In genomic region chr1:183753464-183753891, GRCh38 we compare ENCODE assay signal across 1 cellular context.
TF ChIP-seq lines count a peak whose summit lies in the region.

No MANE protein-coding gene starts in this region.

TF ChIP-seq in HepG2, 621 proteins besides CTCF, POLR2A, EP300 and RAD21 (continued from another document and continues in another):
- TF ChIP-seq ZNF18 (CRISPR knock-in tag; IDR thresholded peaks at IDR 0.05; ENCODE audit: insufficient replicate concordance), result no peak
- TF ChIP-seq HNRNPLL (IDR thresholded peaks at IDR 0.05; ENCODE audit: low read depth, low read length, poor library complexity, severe bottlenecking), result no peak
- TF ChIP-seq FOXK1 (CRISPR knock-in tag; IDR thresholded peaks at IDR 0.05; ENCODE audit: borderline replicate concordance, low read depth), result peak; percentile 98
- 0 out of 2 replicates have a peak, but pooled peaks have one; percentile 60 for TF ChIP-seq ZNF614 (CRISPR knock-in tag; IDR thresholded peaks at IDR 0.05; ENCODE audit: borderline replicate concordance)
- TF ChIP-seq SUZ12 (IDR thresholded peaks at IDR 0.05; ENCODE audit: low read depth, low read length), result no peak
- TF ChIP-seq TBP (CRISPR knock-in tag; IDR thresholded peaks at IDR 0.05), result no peak
- peak; percentile 94 for TF ChIP-seq TBL1XR1 (IDR thresholded peaks at IDR 0.05; ENCODE audit: borderline replicate concordance, low read length, partially characterized antibody)
- TF ChIP-seq USF2 (IDR thresholded peaks at IDR 0.05; ENCODE audit: low read depth, low read length), result no peak
- TF ChIP-seq USF2 (CRISPR knock-in tag; IDR thresholded peaks at IDR 0.05; ENCODE audit: borderline replicate concordance), result no peak
- TF ChIP-seq ZNF660 (CRISPR knock-in tag; IDR thresholded peaks at IDR 0.05; ENCODE audit: borderline replicate concordance, low read depth), result no peak
- no peak for TF ChIP-seq PRPF4 (IDR thresholded peaks at IDR 0.05; ENCODE audit: low read depth, low read length, poor library complexity, severe bottlenecking)
- TF ChIP-seq RARA (CRISPR knock-in tag; IDR thresholded peaks at IDR 0.05), result peak; percentile 90
- TF ChIP-seq GATAD2A (CRISPR knock-in tag; IDR thresholded peaks at IDR 0.05), result peak; percentile 53; the same call in 1 of the 2 replicates
- TF ChIP-seq TAF1 (CRISPR knock-in tag; IDR thresholded peaks at IDR 0.05), result no peak
- no peak for TF ChIP-seq KLF13 (CRISPR knock-in tag; IDR thresholded peaks at IDR 0.05)
- no peak for TF ChIP-seq PLRG1 (conservative IDR thresholded peaks at IDR 0.05)
- no peak for TF ChIP-seq ELF4 (CRISPR knock-in tag; IDR thresholded peaks at IDR 0.05; ENCODE audit: borderline replicate concordance)
- no peak for TF ChIP-seq NR2C2 (CRISPR knock-in tag; IDR thresholded peaks at IDR 0.05; ENCODE audit: borderline replicate concordance)
- no peak for TF ChIP-seq ARNT2 (CRISPR knock-in tag; IDR thresholded peaks at IDR 0.05; ENCODE audit: low read depth)
- TF ChIP-seq NFIC (IDR thresholded peaks at IDR 0.05; ENCODE audit: low read length), result peak; percentile 67; the same call in 1 of the 2 replicates
- no peak for TF ChIP-seq ZNF891 (CRISPR knock-in tag; IDR thresholded peaks at IDR 0.05)
- no peak for TF ChIP-seq FOXA1 (IDR thresholded peaks at IDR 0.05)
- TF ChIP-seq FOXA1 (CRISPR knock-in tag; IDR thresholded peaks at IDR 0.05), result peak; percentile 43; the same call in 1 of the 2 replicates
- peak; percentile 46; the same call in 1 of the 2 replicates for TF ChIP-seq SAP130 (CRISPR knock-in tag; IDR thresholded peaks at IDR 0.05; ENCODE audit: low read depth)
- TF ChIP-seq SP140L (CRISPR knock-in tag; IDR thresholded peaks at IDR 0.05; ENCODE audit: borderline replicate concordance), result no peak
- peak; percentile 53; the same call in 1 of the 2 replicates for TF ChIP-seq ZNF644 (CRISPR knock-in tag; IDR thresholded peaks at IDR 0.05; ENCODE audit: low read depth)
- no peak for TF ChIP-seq JARID2 (CRISPR knock-in tag; IDR thresholded peaks at IDR 0.05; ENCODE audit: insufficient replicate concordance)
- 0 out of 2 replicates have a peak, but pooled peaks have one; percentile 26 for TF ChIP-seq MIER3 (CRISPR knock-in tag; IDR thresholded peaks at IDR 0.05; ENCODE audit: borderline replicate concordance)
- TF ChIP-seq ARID5B (CRISPR knock-in tag; IDR thresholded peaks at IDR 0.05), result peak; percentile 89
- TF ChIP-seq NCOA2 (CRISPR knock-in tag; IDR thresholded peaks at IDR 0.05), result peak; percentile 64; the same call in 1 of the 2 replicates
- TF ChIP-seq MED1 (CRISPR knock-in tag; IDR thresholded peaks at IDR 0.05), result peak; percentile 35; the same call in 1 of the 2 replicates
- TF ChIP-seq FOXO1 (CRISPR knock-in tag; IDR thresholded peaks at IDR 0.05), result peak; percentile 64; the same call in 1 of the 2 replicates
- no peak for TF ChIP-seq FOXP1 (IDR thresholded peaks at IDR 0.05)
- TF ChIP-seq FOXP1 (CRISPR knock-in tag; IDR thresholded peaks at IDR 0.05), result peak; percentile 62
- peak; percentile 58; the same call in 1 of the 2 replicates for TF ChIP-seq RXRB (CRISPR knock-in tag; IDR thresholded peaks at IDR 0.05; ENCODE audit: borderline replicate concordance)
- TF ChIP-seq ZNF841 (CRISPR knock-in tag; IDR thresholded peaks at IDR 0.05; ENCODE audit: borderline replicate concordance), result no peak
- peak; percentile 99 for TF ChIP-seq BCL6 (CRISPR knock-in tag; IDR thresholded peaks at IDR 0.05)
- no peak for TF ChIP-seq ZNF615 (CRISPR knock-in tag; IDR thresholded peaks at IDR 0.05; ENCODE audit: borderline replicate concordance)
- no peak for TF ChIP-seq SAFB2 (CRISPR knock-in tag; IDR thresholded peaks at IDR 0.05; ENCODE audit: borderline replicate concordance, low read depth)
- TF ChIP-seq SOX5 (CRISPR knock-in tag; IDR thresholded peaks at IDR 0.05; ENCODE audit: borderline replicate concordance), result peak; percentile 49; the same call in 1 of the 2 replicates
- TF ChIP-seq ZGPAT (CRISPR knock-in tag; IDR thresholded peaks at IDR 0.05), result peak; percentile 58; the same call in 1 of the 2 replicates
- peak; percentile 79; the same call in 1 of the 2 replicates for TF ChIP-seq HOMEZ (CRISPR knock-in tag; IDR thresholded peaks at IDR 0.05; ENCODE audit: low read depth)
- TF ChIP-seq ZNF136 (CRISPR knock-in tag; IDR thresholded peaks at IDR 0.05; ENCODE audit: low read depth), result no peak
- TF ChIP-seq GABPA (IDR thresholded peaks at IDR 0.05; ENCODE audit: low read depth, low read length), result no peak
- TF ChIP-seq GABPA (CRISPR knock-in tag; IDR thresholded peaks at IDR 0.05; ENCODE audit: low read depth), result peak; percentile 15; the same call in 1 of the 2 replicates
- no peak for TF ChIP-seq ATF2 (CRISPR knock-in tag; IDR thresholded peaks at IDR 0.05)
- no peak for TF ChIP-seq ZNF788 (CRISPR knock-in tag; IDR thresholded peaks at IDR 0.05; ENCODE audit: borderline replicate concordance)
- TF ChIP-seq ZNF552 (CRISPR knock-in tag; IDR thresholded peaks at IDR 0.05; ENCODE audit: borderline replicate concordance), result no peak
- TF ChIP-seq ELF3 (CRISPR knock-in tag; IDR thresholded peaks at IDR 0.05), result peak; percentile 57; the same call in 1 of the 2 replicates
- peak; percentile 76 for TF ChIP-seq SKI (IDR thresholded peaks at IDR 0.05; ENCODE audit: partially characterized antibody)
- no peak for TF ChIP-seq ZNF703 (CRISPR knock-in tag; IDR thresholded peaks at IDR 0.05; ENCODE audit: borderline replicate concordance)
- TF ChIP-seq HMG20A (CRISPR knock-in tag; IDR thresholded peaks at IDR 0.05; ENCODE audit: borderline replicate concordance), result peak; percentile 86; the same call in 1 of the 2 replicates
- no peak for TF ChIP-seq SOX13 (IDR thresholded peaks at IDR 0.05)
- peak in 1 of 2 experiments; percentile 42; a peak in 1 of 4 replicates for TF ChIP-seq SOX13 (CRISPR knock-in tag; conservative IDR thresholded peaks at IDR 0.05 in 1 of 2, IDR thresholded peaks at IDR 0.05 in 1 of 2)
